ENCODE assay signal across 9 cellular contexts in the genomic region with DNA sequence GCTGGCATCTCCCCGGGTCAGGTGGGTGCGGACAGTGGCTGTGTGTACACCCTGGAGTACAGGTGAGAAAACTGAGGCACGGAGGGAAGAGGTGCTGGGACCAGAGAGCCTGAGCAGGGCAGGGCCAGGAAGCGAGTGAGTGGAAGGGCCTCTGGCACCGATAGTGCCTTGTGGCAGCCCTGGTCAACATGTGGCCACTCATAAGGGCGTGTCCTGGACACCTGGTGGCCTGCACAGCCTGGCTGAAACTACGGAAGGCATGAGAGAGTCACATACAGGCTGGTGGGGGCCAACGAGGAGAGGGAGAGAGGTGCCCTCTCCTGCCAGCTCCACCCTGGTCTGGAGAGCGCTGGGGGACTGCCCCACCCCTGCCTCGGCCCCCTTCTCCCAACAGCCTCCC. TPM values are rescaled to one million over a fixed set of nuclear protein-coding genes. Genes with fewer than 3 reads are reported as not detected.
DNase-seq lines count a peak whose midpoint lies in the region; ATAC-seq, FAIRE-seq and TF ChIP-seq lines count a peak whose summit lies in the region.
"Had no signal": no experiment of that assay in that cellular context is flagged by ENCODE, and none has a peak within 500 bp of the region (broad histone marks: within the 10 kb centered on the region; RNA-seq: fewer than 3 reads in every experiment).

No MANE protein-coding gene starts in this region.

- in situ Hi-C loops in HepG2 (cut with HindIII; ENCODE audit: extremely low pct_ligation_motif_present, low pct_unique_long_range_greater_than_20kb), result no loop called here

- BruUV-seq in PC-3 (replicated peaks; lab: Mats Ljungman, UMichigan) (no TSS peak), HepG2 (replicated peaks; lab: Mats Ljungman, UMichigan) (no TSS peak)

- TF ChIP-seq CTCF in PC-3 (conservative IDR thresholded peaks at IDR 0.05; ENCODE audit: low read depth, low read length) (no peak), HepG2 (CRISPR knock-in tag; IDR thresholded peaks at IDR 0.05) (no peak)

- H3K79me2 ChIP-seq in PC-3 (ENCODE audit: low read length) (no peaks in the 10 kb centered on the region), HepG2 (ENCODE audit: insufficient read depth, low read length) (no peaks in the 10 kb centered on the region)

- peak; percentile 78 for ATAC-seq in PC-3
- ATAC-seq in HepG2, result peak; percentile 8
- ATAC-seq in HG02885 (IDR thresholded peaks at IDR 0.05; ENCODE audit: poor library complexity, unreplicated experiment), result no peak
- no peak for ATAC-seq in HG03378 (IDR thresholded peaks at IDR 0.05; ENCODE audit: unreplicated experiment)

- no peak overlapping the region for H3K4me2 ChIP-seq in PC-3 (ENCODE audit: low read length)
- H3K4me2 ChIP-seq in HepG2 (ENCODE audit: low read depth, low read length), result no peak overlapping the region

- no peak for TF ChIP-seq RAD21 in HepG2 (CRISPR knock-in tag; IDR thresholded peaks at IDR 0.05)

- DNase-seq in A172 (ENCODE audit: low spot score) (peak; percentile 75), PC-3 (peak; percentile 32), HepG2 (ENCODE audit: low spot score) (no peak)
- DNase-seq in activated effector memory CD4-positive, alpha-beta T cell treated with Interleukin-2 at 50 U/mL for 16 hours, result no peak
- DNase-seq: NCI-H1417 treated with DMSO at 0.1 percent for 48 hours, NCI-H345, tibial artery had no signal

- POLR2A ChIA-PET in PC-3 (lab: Charles Lee; ENCODE audit: unreplicated experiment), result no interaction called here
- POLR2A ChIA-PET in HepG2 (lab: Yijun Ruan, JAX), result interaction anchor here (1.3 kb wide), 1 partner anchor 12 kb away, joined by 3 read pairs; no protein-coding TSS in a partner anchor

- H2AFZ ChIP-seq in PC-3 (ENCODE audit: low read length) (no peak overlapping the region), HepG2 (ENCODE audit: low read length) (no peak overlapping the region)

- H3K9ac ChIP-seq in PC-3 (ENCODE audit: low read length) (no peak overlapping the region), HepG2 (ENCODE audit: insufficient read depth, low read depth, low read length) (no peak overlapping the region)

- H3K9me3 ChIP-seq in PC-3 (ENCODE audit: low read length), result no peaks in the 10 kb centered on the region
- no peaks in the 10 kb centered on the region for H3K9me3 ChIP-seq in HepG2 (ENCODE audit: low read length)
- H3K9me3 ChIP-seq: tibial artery had no signal

- peaks cover 11% of the 10 kb centered on the region for H3K4me1 ChIP-seq in PC-3 (ENCODE audit: insufficient read depth, low read length)
- H3K4me1 ChIP-seq in HepG2 (ENCODE audit: insufficient read depth, low read length), result peaks cover 24% of the 10 kb centered on the region

- no peak for TF ChIP-seq POLR2A in HepG2 (IDR thresholded peaks at IDR 0.05; ENCODE audit: insufficient read depth in 1 of 2, low read depth in 2 of 2, low read length in 2 of 2)

- CTCF ChIA-PET in PC-3 (lab: Charles Lee), result no interaction called here
- CTCF ChIA-PET in HepG2 (lab: Yijun Ruan, JAX; ENCODE audit: low intra/inter-chr PET ratio, low total read pairs), result no interaction called here

- H4K20me1 ChIP-seq in PC-3 (ENCODE audit: low read length) (no peaks in the 10 kb centered on the region), HepG2 (ENCODE audit: insufficient read depth, low read length) (no peaks in the 10 kb centered on the region)

- H3F3A ChIP-seq in PC-3 (ENCODE audit: low read length, unreplicated experiment), result no peaks in the 10 kb centered on the region

- H3K27ac ChIP-seq in PC-3 (ENCODE audit: low read length), result peak overlapping the region; percentile 37
- H3K27ac ChIP-seq in HepG2 (ENCODE audit: extremely low read length, insufficient read depth, low read length), result peak overlapping the region; percentile 39

- no peaks in the 10 kb centered on the region for H3K27me3 ChIP-seq in PC-3 (ENCODE audit: low read length)
- H3K27me3 ChIP-seq in HepG2 (ENCODE audit: control insufficient read depth in 1 of 2, insufficient read depth in 2 of 2, low read length in 2 of 2), result no peaks in the 10 kb centered on the region

- H3K4me3 ChIP-seq in PC-3 (ENCODE audit: low read length) (no peak overlapping the region), HepG2 (replicated peaks in 1 of 3; ENCODE audit: insufficient read depth in 1 of 3, low read depth in 2 of 3, low read length in 3 of 3) (no peak overlapping the region)
- H3K4me3 ChIP-seq: tibial artery had no signal

- no peak for FAIRE-seq in HepG2 (lab: Jason Lieb, UNC)

- TF ChIP-seq EP300 in HepG2 (IDR thresholded peaks at IDR 0.05; ENCODE audit: low read depth in 2 of 2, low read length in 2 of 2) (no peak), HepG2 (CRISPR knock-in tag; IDR thresholded peaks at IDR 0.05; ENCODE audit: borderline replicate concordance) (no peak)

- H3K9me2 ChIP-seq in PC-3 (replicated peaks; ENCODE audit: low read length), result no peaks in the 10 kb centered on the region

- 92% methylated on average over 5 of the region's 10 CpGs for WGBS in HepG2 (ENCODE audit: low lambda C conversion rate)

- intact Hi-C loops in PC-3 (cut with micrococcal nuclease) (no loop called here), HepG2 (cut with micrococcal nuclease; ENCODE audit: unreplicated experiment) (no loop called here)

- H3K36me3 ChIP-seq in PC-3 (ENCODE audit: low read depth, low read length), result no peaks in the 10 kb centered on the region
- H3K36me3 ChIP-seq in HepG2 (replicated peaks in 1 of 2; ENCODE audit: control insufficient read depth in 1 of 2, insufficient read depth in 2 of 2, low read length in 2 of 2), result peaks cover 1 to 3% of the 10 kb centered on the region in 2 experiments; a peak in 2 of 5 replicates

RNA-seq across cellular contexts. Expression of gene CBARP, which starts 6.1 kb away (rescaled TPM):
- total RNA-seq in A172 (2014; rRNA removed; shearing (Covaris generic)), result 0.93 and 0.95 TPM in 2 replicates
- total RNA-seq in PC-3 (2014; rRNA removed), result 3.3 and 6.3 TPM in 2 replicates
- 0.27 and 1.2 TPM in 2 replicates for total RNA-seq in HepG2 (2016; rRNA removed; fragmentation: Illumina TruSeq; extraction: Trizol)
- total RNA-seq in HepG2 (2016; cell fraction: cytosol; rRNA removed; fragmentation: Illumina TruSeq; extraction: Trizol; ENCODE audit: low read depth), result 1.1 and 1.3 TPM in 2 replicates
- 0.82 and 1.8 TPM in 2 replicates for total RNA-seq in HepG2 (2016; cell fraction: insoluble cytoplasmic fraction; rRNA removed; fragmentation: Illumina TruSeq; extraction: Trizol)
- total RNA-seq in HepG2 (2016; cell fraction: membrane; rRNA removed; fragmentation: Illumina TruSeq; extraction: Trizol), result 1.1 and 1.8 TPM in 2 replicates
- total RNA-seq in HepG2 (2016; cell fraction: nucleus; rRNA removed; fragmentation: Illumina TruSeq; extraction: Trizol), result 0.88 and 1.8 TPM in 2 replicates
- polyA plus RNA-seq in HepG2 (2011; rRNA removed), result 1.4 and 2.8 TPM in 2 replicates
- 1.0 and 2.2 TPM in 2 replicates for polyA plus RNA-seq in HepG2 (2011; cell fraction: cytosol; rRNA removed)
- polyA plus RNA-seq in HepG2 (2011; cell fraction: nucleus; rRNA removed), result 12.5 TPM in 2 replicates
- 1.1 and 1.9 TPM in 2 replicates for polyA plus RNA-seq in HepG2 (2012)
- 0.58 and 0.73 TPM in 2 replicates for polyA plus RNA-seq in HepG2 (2016; cell fraction: cytosol; fragmentation: Illumina TruSeq; extraction: Trizol; ENCODE audit: low read depth)
- polyA plus RNA-seq in HepG2 (2016; cell fraction: insoluble cytoplasmic fraction; fragmentation: Illumina TruSeq; extraction: Trizol; ENCODE audit: low read depth), result 0.82 and 1.5 TPM in 2 replicates
- 2.0 and 2.4 TPM in 2 replicates for polyA plus RNA-seq in HepG2 (2016; cell fraction: membrane; fragmentation: Illumina TruSeq; extraction: Trizol; ENCODE audit: low read depth)
- 6.5 and 7.2 TPM in 2 replicates for polyA plus RNA-seq in HepG2 (2016; cell fraction: nucleus; fragmentation: Illumina TruSeq; extraction: Trizol; ENCODE audit: insufficient read depth, low read depth)
- polyA minus RNA-seq in HepG2 (2011; rRNA and poly(A)+ RNA removed; ENCODE audit: low replicate concordance), result 0.21 and 2.3 TPM in 2 replicates
- polyA minus RNA-seq in HepG2 (2011; cell fraction: cytosol; rRNA and poly(A)+ RNA removed), result 1.3 and 1.7 TPM in 2 replicates
- polyA minus RNA-seq in HepG2 (2011; cell fraction: nucleus; rRNA and poly(A)+ RNA removed), result 0.90 and 2.0 TPM in 2 replicates

RNA-seq across cellular contexts. Expression of gene ATP5F1D, which starts 9.8 kb away (rescaled TPM):
- total RNA-seq in A172 (2014; rRNA removed; shearing (Covaris generic)), result 42.2 and 78.9 TPM in 2 replicates
- 102 and 187 TPM in 2 replicates for total RNA-seq in PC-3 (2014; rRNA removed)
- total RNA-seq in HepG2 (2016; rRNA removed; fragmentation: Illumina TruSeq; extraction: Trizol), result 78.7 and 88.0 TPM in 2 replicates
- total RNA-seq in HepG2 (2016; cell fraction: cytosol; rRNA removed; fragmentation: Illumina TruSeq; extraction: Trizol; ENCODE audit: low read depth), result 72.7 and 79.4 TPM in 2 replicates
- 80.1 and 93.1 TPM in 2 replicates for total RNA-seq in HepG2 (2016; cell fraction: insoluble cytoplasmic fraction; rRNA removed; fragmentation: Illumina TruSeq; extraction: Trizol)
- total RNA-seq in HepG2 (2016; cell fraction: membrane; rRNA removed; fragmentation: Illumina TruSeq; extraction: Trizol), result 72.8 and 84.2 TPM in 2 replicates
- 40.6 and 53.8 TPM in 2 replicates for total RNA-seq in HepG2 (2016; cell fraction: nucleus; rRNA removed; fragmentation: Illumina TruSeq; extraction: Trizol)
- polyA plus RNA-seq in HepG2 (2011; rRNA removed), result 39.4 and 49.3 TPM in 2 replicates
- polyA plus RNA-seq in HepG2 (2011; cell fraction: cytosol; rRNA removed), result 61.0 and 112 TPM in 2 replicates
- polyA plus RNA-seq in HepG2 (2011; cell fraction: nucleus; rRNA removed), result 105 and 111 TPM in 2 replicates
- 67.0 and 70.9 TPM in 2 replicates for polyA plus RNA-seq in HepG2 (2012)
- 126 and 135 TPM in 2 replicates for polyA plus RNA-seq in HepG2 (2016; cell fraction: cytosol; fragmentation: Illumina TruSeq; extraction: Trizol; ENCODE audit: low read depth)
- 131 and 155 TPM in 2 replicates for polyA plus RNA-seq in HepG2 (2016; cell fraction: insoluble cytoplasmic fraction; fragmentation: Illumina TruSeq; extraction: Trizol; ENCODE audit: low read depth)
- polyA plus RNA-seq in HepG2 (2016; cell fraction: membrane; fragmentation: Illumina TruSeq; extraction: Trizol; ENCODE audit: low read depth), result 112 and 121 TPM in 2 replicates
- 129 and 134 TPM in 2 replicates for polyA plus RNA-seq in HepG2 (2016; cell fraction: nucleus; fragmentation: Illumina TruSeq; extraction: Trizol; ENCODE audit: insufficient read depth, low read depth)
- polyA minus RNA-seq in HepG2 (2011; rRNA and poly(A)+ RNA removed; ENCODE audit: low replicate concordance), result 60.5 and 86.6 TPM in 2 replicates
- 53.6 and 68.0 TPM in 2 replicates for polyA minus RNA-seq in HepG2 (2011; cell fraction: cytosol; rRNA and poly(A)+ RNA removed)
- polyA minus RNA-seq in HepG2 (2011; cell fraction: nucleus; rRNA and poly(A)+ RNA removed), result 14.7 and 18.9 TPM in 2 replicates

RNA-seq across cellular contexts. Expression of gene MIDN, which starts 16.7 kb away (rescaled TPM):
- 7.0 and 19.2 TPM in 2 replicates for total RNA-seq in A172 (2014; rRNA removed; shearing (Covaris generic))
- 17.3 and 41.8 TPM in 2 replicates for total RNA-seq in PC-3 (2014; rRNA removed)
- total RNA-seq in HepG2 (2016; rRNA removed; fragmentation: Illumina TruSeq; extraction: Trizol), result 8.4 and 10.7 TPM in 2 replicates
- total RNA-seq in HepG2 (2016; cell fraction: cytosol; rRNA removed; fragmentation: Illumina TruSeq; extraction: Trizol; ENCODE audit: low read depth), result 6.5 and 7.9 TPM in 2 replicates
- total RNA-seq in HepG2 (2016; cell fraction: insoluble cytoplasmic fraction; rRNA removed; fragmentation: Illumina TruSeq; extraction: Trizol), result 8.9 and 11.0 TPM in 2 replicates
- 14.1 and 14.8 TPM in 2 replicates for total RNA-seq in HepG2 (2016; cell fraction: membrane; rRNA removed; fragmentation: Illumina TruSeq; extraction: Trizol)
- total RNA-seq in HepG2 (2016; cell fraction: nucleus; rRNA removed; fragmentation: Illumina TruSeq; extraction: Trizol), result 17.3 and 19.0 TPM in 2 replicates
- polyA plus RNA-seq in HepG2 (2011; rRNA removed), result 18.0 and 19.6 TPM in 2 replicates
- polyA plus RNA-seq in HepG2 (2011; cell fraction: cytosol; rRNA removed), result 14.8 and 17.8 TPM in 2 replicates
- 116 and 135 TPM in 2 replicates for polyA plus RNA-seq in HepG2 (2011; cell fraction: nucleus; rRNA removed)
- polyA plus RNA-seq in HepG2 (2012), result 27.5 and 28.1 TPM in 2 replicates
- polyA plus RNA-seq in HepG2 (2016; cell fraction: cytosol; fragmentation: Illumina TruSeq; extraction: Trizol; ENCODE audit: low read depth), result 2.7 and 3.3 TPM in 2 replicates
- polyA plus RNA-seq in HepG2 (2016; cell fraction: insoluble cytoplasmic fraction; fragmentation: Illumina TruSeq; extraction: Trizol; ENCODE audit: low read depth), result 30.9 and 43.0 TPM in 2 replicates
- polyA plus RNA-seq in HepG2 (2016; cell fraction: membrane; fragmentation: Illumina TruSeq; extraction: Trizol; ENCODE audit: low read depth), result 10.2 and 10.3 TPM in 2 replicates
- polyA plus RNA-seq in HepG2 (2016; cell fraction: nucleus; fragmentation: Illumina TruSeq; extraction: Trizol; ENCODE audit: insufficient read depth, low read depth), result 76.5 and 77.9 TPM in 2 replicates
- 14.0 and 39.5 TPM in 2 replicates for polyA minus RNA-seq in HepG2 (2011; rRNA and poly(A)+ RNA removed; ENCODE audit: low replicate concordance)
- 42.7 and 47.0 TPM in 2 replicates for polyA minus RNA-seq in HepG2 (2011; cell fraction: cytosol; rRNA and poly(A)+ RNA removed)
- polyA minus RNA-seq in HepG2 (2011; cell fraction: nucleus; rRNA and poly(A)+ RNA removed), result 36.8 and 48.0 TPM in 2 replicates

RNA-seq across cellular contexts. Expression of gene STK11, which starts 26.2 kb away (rescaled TPM):
- total RNA-seq in A172 (2014; rRNA removed; shearing (Covaris generic)), result 87.8 and 98.9 TPM in 2 replicates
- 82.4 and 93.0 TPM in 2 replicates for total RNA-seq in PC-3 (2014; rRNA removed)
- total RNA-seq in HepG2 (2016; rRNA removed; fragmentation: Illumina TruSeq; extraction: Trizol), result 28.4 and 43.6 TPM in 2 replicates
- 18.3 and 20.2 TPM in 2 replicates for total RNA-seq in HepG2 (2016; cell fraction: cytosol; rRNA removed; fragmentation: Illumina TruSeq; extraction: Trizol; ENCODE audit: low read depth)
- 23.3 and 42.4 TPM in 2 replicates for total RNA-seq in HepG2 (2016; cell fraction: insoluble cytoplasmic fraction; rRNA removed; fragmentation: Illumina TruSeq; extraction: Trizol)
- 47.5 and 49.4 TPM in 2 replicates for total RNA-seq in HepG2 (2016; cell fraction: membrane; rRNA removed; fragmentation: Illumina TruSeq; extraction: Trizol)
- total RNA-seq in HepG2 (2016; cell fraction: nucleus; rRNA removed; fragmentation: Illumina TruSeq; extraction: Trizol), result 33.1 and 35.0 TPM in 2 replicates
- 27.5 and 40.8 TPM in 2 replicates for polyA plus RNA-seq in HepG2 (2011; rRNA removed)
- 31.3 and 45.7 TPM in 2 replicates for polyA plus RNA-seq in HepG2 (2011; cell fraction: cytosol; rRNA removed)
- 143 and 178 TPM in 2 replicates for polyA plus RNA-seq in HepG2 (2011; cell fraction: nucleus; rRNA removed)
- 38.3 and 41.3 TPM in 2 replicates for polyA plus RNA-seq in HepG2 (2012)
- polyA plus RNA-seq in HepG2 (2016; cell fraction: cytosol; fragmentation: Illumina TruSeq; extraction: Trizol; ENCODE audit: low read depth), result 12.4 and 14.0 TPM in 2 replicates
- polyA plus RNA-seq in HepG2 (2016; cell fraction: insoluble cytoplasmic fraction; fragmentation: Illumina TruSeq; extraction: Trizol; ENCODE audit: low read depth), result 24.8 and 28.5 TPM in 2 replicates
- 31.5 and 34.3 TPM in 2 replicates for polyA plus RNA-seq in HepG2 (2016; cell fraction: membrane; fragmentation: Illumina TruSeq; extraction: Trizol; ENCODE audit: low read depth)
- 76.9 and 78.9 TPM in 2 replicates for polyA plus RNA-seq in HepG2 (2016; cell fraction: nucleus; fragmentation: Illumina TruSeq; extraction: Trizol; ENCODE audit: insufficient read depth, low read depth)
- polyA minus RNA-seq in HepG2 (2011; rRNA and poly(A)+ RNA removed; ENCODE audit: low replicate concordance), result 2.2 and 54.9 TPM in 2 replicates
- polyA minus RNA-seq in HepG2 (2011; cell fraction: cytosol; rRNA and poly(A)+ RNA removed), result 24.1 and 27.3 TPM in 2 replicates
- 21.8 and 30.2 TPM in 2 replicates for polyA minus RNA-seq in HepG2 (2011; cell fraction: nucleus; rRNA and poly(A)+ RNA removed)

RNA-seq across cellular contexts. Expression of gene CIRBP, which starts 37.4 kb away (rescaled TPM):
- 124 and 266 TPM in 2 replicates for total RNA-seq in A172 (2014; rRNA removed; shearing (Covaris generic))
- total RNA-seq in PC-3 (2014; rRNA removed), result 136 and 197 TPM in 2 replicates
- 133 and 135 TPM in 2 replicates for total RNA-seq in HepG2 (2016; rRNA removed; fragmentation: Illumina TruSeq; extraction: Trizol)
- 96.6 and 116 TPM in 2 replicates for total RNA-seq in HepG2 (2016; cell fraction: cytosol; rRNA removed; fragmentation: Illumina TruSeq; extraction: Trizol; ENCODE audit: low read depth)
- total RNA-seq in HepG2 (2016; cell fraction: insoluble cytoplasmic fraction; rRNA removed; fragmentation: Illumina TruSeq; extraction: Trizol), result 122 and 153 TPM in 2 replicates
- total RNA-seq in HepG2 (2016; cell fraction: membrane; rRNA removed; fragmentation: Illumina TruSeq; extraction: Trizol), result 83.7 and 88.2 TPM in 2 replicates
- total RNA-seq in HepG2 (2016; cell fraction: nucleus; rRNA removed; fragmentation: Illumina TruSeq; extraction: Trizol), result 100 and 108 TPM in 2 replicates
- 140 and 177 TPM in 2 replicates for polyA plus RNA-seq in HepG2 (2011; rRNA removed)
- polyA plus RNA-seq in HepG2 (2011; cell fraction: cytosol; rRNA removed), result 120 and 152 TPM in 2 replicates
- 887 and 1,037 TPM in 2 replicates for polyA plus RNA-seq in HepG2 (2011; cell fraction: nucleus; rRNA removed)
- 154 and 221 TPM in 2 replicates for polyA plus RNA-seq in HepG2 (2012)
- 39.2 and 45.5 TPM in 2 replicates for polyA plus RNA-seq in HepG2 (2016; cell fraction: cytosol; fragmentation: Illumina TruSeq; extraction: Trizol; ENCODE audit: low read depth)
- polyA plus RNA-seq in HepG2 (2016; cell fraction: insoluble cytoplasmic fraction; fragmentation: Illumina TruSeq; extraction: Trizol; ENCODE audit: low read depth), result 156 and 182 TPM in 2 replicates
- polyA plus RNA-seq in HepG2 (2016; cell fraction: membrane; fragmentation: Illumina TruSeq; extraction: Trizol; ENCODE audit: low read depth), result 63.6 and 72.0 TPM in 2 replicates
- polyA plus RNA-seq in HepG2 (2016; cell fraction: nucleus; fragmentation: Illumina TruSeq; extraction: Trizol; ENCODE audit: insufficient read depth, low read depth), result 293 and 318 TPM in 2 replicates
- polyA minus RNA-seq in HepG2 (2011; rRNA and poly(A)+ RNA removed; ENCODE audit: low replicate concordance), result 38.8 and 49.7 TPM in 2 replicates
- 32.8 and 38.9 TPM in 2 replicates for polyA minus RNA-seq in HepG2 (2011; cell fraction: cytosol; rRNA and poly(A)+ RNA removed)
- 106 and 131 TPM in 2 replicates for polyA minus RNA-seq in HepG2 (2011; cell fraction: nucleus; rRNA and poly(A)+ RNA removed)

Comparison
In these comparisons a context has a peak if more than half of its experiments do, and no peak if none do; other contexts are left out.
1. DNase-seq: peak in A172 (single experiment) and PC-3 (single experiment); none in HepG2 (single experiment) and activated effector memory CD4-positive, alpha-beta T cell treated with Interleukin-2 at 50 U/mL for 16 hours (single experiment).
2. ATAC-seq: peak in PC-3 (single experiment) and HepG2 (single experiment); none in HG02885 (single experiment) and HG03378 (single experiment).